In genomic region chr16:11913425-11914079, GRCh38 we compare ENCODE assay signal across 1 cellular context.
TF ChIP-seq lines count a peak whose summit lies in the region.

No MANE protein-coding gene starts in this region.

TF ChIP-seq in HepG2, 621 proteins besides CTCF, POLR2A, EP300 and RAD21 (continues in another document):
- TF ChIP-seq, protein P1, sequence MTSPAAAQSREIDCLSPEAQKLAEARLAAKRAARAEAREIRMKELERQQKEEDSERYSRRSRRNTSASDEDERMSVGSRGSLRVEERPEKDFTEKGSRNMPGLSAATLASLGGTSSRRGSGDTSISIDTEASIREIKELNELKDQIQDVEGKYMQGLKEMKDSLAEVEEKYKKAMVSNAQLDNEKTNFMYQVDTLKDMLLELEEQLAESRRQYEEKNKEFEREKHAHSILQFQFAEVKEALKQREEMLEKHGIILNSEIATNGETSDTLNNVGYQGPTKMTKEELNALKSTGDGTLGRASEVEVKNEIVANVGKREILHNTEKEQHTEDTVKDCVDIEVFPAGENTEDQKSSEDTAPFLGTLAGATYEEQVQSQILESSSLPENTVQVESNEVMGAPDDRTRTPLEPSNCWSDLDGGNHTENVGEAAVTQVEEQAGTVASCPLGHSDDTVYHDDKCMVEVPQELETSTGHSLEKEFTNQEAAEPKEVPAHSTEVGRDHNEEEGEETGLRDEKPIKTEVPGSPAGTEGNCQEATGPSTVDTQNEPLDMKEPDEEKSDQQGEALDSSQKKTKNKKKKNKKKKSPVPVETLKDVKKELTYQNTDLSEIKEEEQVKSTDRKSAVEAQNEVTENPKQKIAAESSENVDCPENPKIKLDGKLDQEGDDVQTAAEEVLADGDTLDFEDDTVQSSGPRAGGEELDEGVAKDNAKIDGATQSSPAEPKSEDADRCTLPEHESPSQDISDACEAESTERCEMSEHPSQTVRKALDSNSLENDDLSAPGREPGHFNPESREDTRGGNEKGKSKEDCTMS (CRISPR knock-in tag; conservative IDR thresholded peaks at IDR 0.05): no peak
- no peak for TF ChIP-seq SALL2 (CRISPR knock-in tag; IDR thresholded peaks at IDR 0.05)
- no peak for TF ChIP-seq HBP1 (CRISPR knock-in tag; IDR thresholded peaks at IDR 0.05; ENCODE audit: low read depth)
- no peak for TF ChIP-seq CHD2 (IDR thresholded peaks at IDR 0.05; ENCODE audit: low read depth, low read length)
- TF ChIP-seq XRCC5 (optimal IDR thresholded peaks at IDR 0.05; ENCODE audit: low read length): no peak
- TF ChIP-seq GATAD1 (CRISPR knock-in tag; IDR thresholded peaks at IDR 0.05): 0 out of 2 replicates have a peak, but pooled peaks have one; percentile 10
- 0 out of 2 replicates have a peak, but pooled peaks have one; percentile 19 for TF ChIP-seq ZNF124 (CRISPR knock-in tag; IDR thresholded peaks at IDR 0.05)
- TF ChIP-seq MYNN (CRISPR knock-in tag; IDR thresholded peaks at IDR 0.05; ENCODE audit: low read depth): no peak
- no peak for TF ChIP-seq DR1 (CRISPR knock-in tag; IDR thresholded peaks at IDR 0.05)
- 0 out of 2 replicates have a peak, but pooled peaks have one; percentile 8 for TF ChIP-seq HHEX (CRISPR knock-in tag; IDR thresholded peaks at IDR 0.05)
- TF ChIP-seq ZNF180 (CRISPR knock-in tag; IDR thresholded peaks at IDR 0.05; ENCODE audit: borderline replicate concordance, low read depth): no peak
- TF ChIP-seq ZNF430 (CRISPR knock-in tag; IDR thresholded peaks at IDR 0.05): no peak
- TF ChIP-seq ATM (IDR thresholded peaks at IDR 0.05; ENCODE audit: borderline replicate concordance): no peak
- TF ChIP-seq GFI1 (CRISPR knock-in tag; IDR thresholded peaks at IDR 0.05; ENCODE audit: borderline replicate concordance): 0 out of 2 replicates have a peak, but pooled peaks have one; percentile 20
- TF ChIP-seq ZBTB7B (CRISPR knock-in tag; IDR thresholded peaks at IDR 0.05): 0 out of 2 replicates have a peak, but pooled peaks have one; percentile 33
- peak in 1 of 2 experiments; percentile 42; a peak in 3 of 4 replicates for TF ChIP-seq MAFK (conservative IDR thresholded peaks at IDR 0.05 in 1 of 2, IDR thresholded peaks at IDR 0.05 in 1 of 2; ENCODE audit: low read length in 2 of 2)
- TF ChIP-seq HDAC1 (CRISPR knock-in tag; IDR thresholded peaks at IDR 0.05): 0 out of 2 replicates have a peak, but pooled peaks have one; percentile 42
- TF ChIP-seq RNF2 (conservative IDR thresholded peaks at IDR 0.05; ENCODE audit: low read depth): no peak
- TF ChIP-seq RBFOX2 (IDR thresholded peaks at IDR 0.05; ENCODE audit: low read depth, low read length): 0 out of 2 replicates have a peak, but pooled peaks have one; percentile 14
- no peak for TF ChIP-seq NFIB (CRISPR knock-in tag; IDR thresholded peaks at IDR 0.05; ENCODE audit: borderline replicate concordance)
- 0 out of 2 replicates have a peak, but pooled peaks have one; percentile 21 for TF ChIP-seq FOXK1 (CRISPR knock-in tag; IDR thresholded peaks at IDR 0.05; ENCODE audit: borderline replicate concordance, low read depth)
- TF ChIP-seq MAFF (IDR thresholded peaks at IDR 0.05; ENCODE audit: low read depth, low read length): peak; percentile 43; the same call in 1 of the 2 replicates
- peak; percentile 39 for TF ChIP-seq YY1 (IDR thresholded peaks at IDR 0.05; ENCODE audit: insufficient read depth, insufficient replicate concordance, low read depth, low read length)
- 0 out of 2 replicates have a peak, but pooled peaks have one; percentile 13 for TF ChIP-seq ZNF878 (CRISPR knock-in tag; IDR thresholded peaks at IDR 0.05)
- TF ChIP-seq RXRB (CRISPR knock-in tag; IDR thresholded peaks at IDR 0.05; ENCODE audit: borderline replicate concordance): 0 out of 2 replicates have a peak, but pooled peaks have one; percentile 5
- TF ChIP-seq ZNF703 (CRISPR knock-in tag; IDR thresholded peaks at IDR 0.05; ENCODE audit: borderline replicate concordance): no peak
- 0 out of 2 replicates have a peak, but pooled peaks have one; percentile 51 for TF ChIP-seq TOE1 (CRISPR knock-in tag; IDR thresholded peaks at IDR 0.05)
- TF ChIP-seq SMAD1 (CRISPR knock-in tag; IDR thresholded peaks at IDR 0.05; ENCODE audit: borderline replicate concordance, low read depth): no peak
- 0 out of 2 replicates have a peak, but pooled peaks have one; percentile 10 for TF ChIP-seq ERF (CRISPR knock-in tag; IDR thresholded peaks at IDR 0.05)
- no peak for TF ChIP-seq ZNF414 (CRISPR knock-in tag; IDR thresholded peaks at IDR 0.05)
- 0 out of 2 replicates have a peak, but pooled peaks have one; percentile 36 for TF ChIP-seq MEF2D (CRISPR knock-in tag; IDR thresholded peaks at IDR 0.05)
- no peak for TF ChIP-seq ZNF224 (CRISPR knock-in tag; IDR thresholded peaks at IDR 0.05)
- TF ChIP-seq ZNF24 (IDR thresholded peaks at IDR 0.05): no peak
- 0 out of 2 replicates have a peak, but pooled peaks have one; percentile 20 for TF ChIP-seq ZSCAN9 (CRISPR knock-in tag; IDR thresholded peaks at IDR 0.05; ENCODE audit: borderline replicate concordance)
- TF ChIP-seq ZNF747 (CRISPR knock-in tag; IDR thresholded peaks at IDR 0.05; ENCODE audit: borderline replicate concordance): peak; percentile 8; the same call in 1 of the 2 replicates
- TF ChIP-seq HOXA3 (CRISPR knock-in tag; IDR thresholded peaks at IDR 0.05): no peak
- TF ChIP-seq, protein P2, sequence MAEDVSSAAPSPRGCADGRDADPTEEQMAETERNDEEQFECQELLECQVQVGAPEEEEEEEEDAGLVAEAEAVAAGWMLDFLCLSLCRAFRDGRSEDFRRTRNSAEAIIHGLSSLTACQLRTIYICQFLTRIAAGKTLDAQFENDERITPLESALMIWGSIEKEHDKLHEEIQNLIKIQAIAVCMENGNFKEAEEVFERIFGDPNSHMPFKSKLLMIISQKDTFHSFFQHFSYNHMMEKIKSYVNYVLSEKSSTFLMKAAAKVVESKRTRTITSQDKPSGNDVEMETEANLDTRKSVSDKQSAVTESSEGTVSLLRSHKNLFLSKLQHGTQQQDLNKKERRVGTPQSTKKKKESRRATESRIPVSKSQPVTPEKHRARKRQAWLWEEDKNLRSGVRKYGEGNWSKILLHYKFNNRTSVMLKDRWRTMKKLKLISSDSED (CRISPR knock-in tag; IDR thresholded peaks at IDR 0.05): no peak
- no peak for TF ChIP-seq FLYWCH1 (CRISPR knock-in tag; IDR thresholded peaks at IDR 0.05)
- no peak for TF ChIP-seq NPAS2 (CRISPR knock-in tag; IDR thresholded peaks at IDR 0.05; ENCODE audit: borderline replicate concordance)
- TF ChIP-seq CREB1 (IDR thresholded peaks at IDR 0.05): peak; percentile 92
- TF ChIP-seq CREB1 (CRISPR knock-in tag; IDR thresholded peaks at IDR 0.05): no peak
- no peak for TF ChIP-seq CHCHD3 (CRISPR knock-in tag; IDR thresholded peaks at IDR 0.05)
- 0 out of 2 replicates have a peak, but pooled peaks have one; percentile 30 for TF ChIP-seq ZNF678 (CRISPR knock-in tag; IDR thresholded peaks at IDR 0.05)
- 0 out of 2 replicates have a peak, but pooled peaks have one; percentile 3 for TF ChIP-seq RARA (CRISPR knock-in tag; IDR thresholded peaks at IDR 0.05)
- 0 out of 2 replicates have a peak, but pooled peaks have one; percentile 13 for TF ChIP-seq ZNF792 (CRISPR knock-in tag; IDR thresholded peaks at IDR 0.05)
- TF ChIP-seq KDM3A (CRISPR knock-in tag; IDR thresholded peaks at IDR 0.05; ENCODE audit: low read depth): no peak
- TF ChIP-seq, protein P3, sequence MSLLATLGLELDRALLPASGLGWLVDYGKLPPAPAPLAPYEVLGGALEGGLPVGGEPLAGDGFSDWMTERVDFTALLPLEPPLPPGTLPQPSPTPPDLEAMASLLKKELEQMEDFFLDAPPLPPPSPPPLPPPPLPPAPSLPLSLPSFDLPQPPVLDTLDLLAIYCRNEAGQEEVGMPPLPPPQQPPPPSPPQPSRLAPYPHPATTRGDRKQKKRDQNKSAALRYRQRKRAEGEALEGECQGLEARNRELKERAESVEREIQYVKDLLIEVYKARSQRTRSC (CRISPR knock-in tag; IDR thresholded peaks at IDR 0.05; ENCODE audit: low read depth): 0 out of 2 replicates have a peak, but pooled peaks have one; percentile 29
- TF ChIP-seq GTF2F1 (IDR thresholded peaks at IDR 0.05; ENCODE audit: low read length): 0 out of 2 replicates have a peak, but pooled peaks have one; percentile 22
- no peak for TF ChIP-seq RFXAP (CRISPR knock-in tag; IDR thresholded peaks at IDR 0.05; ENCODE audit: borderline replicate concordance)
- TF ChIP-seq REST (IDR thresholded peaks at IDR 0.05; ENCODE audit: borderline replicate concordance in 1 of 2, low read depth in 1 of 2, low read length in 2 of 2): no peak
- no peak for TF ChIP-seq KLF9 (CRISPR knock-in tag; IDR thresholded peaks at IDR 0.05; ENCODE audit: low read depth)
- TF ChIP-seq, protein P4, sequence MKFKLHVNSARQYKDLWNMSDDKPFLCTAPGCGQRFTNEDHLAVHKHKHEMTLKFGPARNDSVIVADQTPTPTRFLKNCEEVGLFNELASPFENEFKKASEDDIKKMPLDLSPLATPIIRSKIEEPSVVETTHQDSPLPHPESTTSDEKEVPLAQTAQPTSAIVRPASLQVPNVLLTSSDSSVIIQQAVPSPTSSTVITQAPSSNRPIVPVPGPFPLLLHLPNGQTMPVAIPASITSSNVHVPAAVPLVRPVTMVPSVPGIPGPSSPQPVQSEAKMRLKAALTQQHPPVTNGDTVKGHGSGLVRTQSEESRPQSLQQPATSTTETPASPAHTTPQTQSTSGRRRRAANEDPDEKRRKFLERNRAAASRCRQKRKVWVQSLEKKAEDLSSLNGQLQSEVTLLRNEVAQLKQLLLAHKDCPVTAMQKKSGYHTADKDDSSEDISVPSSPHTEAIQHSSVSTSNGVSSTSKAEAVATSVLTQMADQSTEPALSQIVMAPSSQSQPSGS (CRISPR knock-in tag; IDR thresholded peaks at IDR 0.05): no peak
- peak; percentile 42; the same call in 1 of the 2 replicates for TF ChIP-seq WIZ (CRISPR knock-in tag; IDR thresholded peaks at IDR 0.05)
